Comparison of ENCODE assay signal across 20 cellular contexts in genomic region chr6:167910007-167910406, GRCh38.
DNase-seq lines count a peak whose midpoint lies in the region; ATAC-seq, FAIRE-seq and TF ChIP-seq lines count a peak whose summit lies in the region.
"Had no signal": no experiment of that assay in that cellular context is flagged by ENCODE, and none has a peak within 500 bp of the region (broad histone marks: within the 10 kb centered on the region; RNA-seq: fewer than 3 reads in every experiment).

No MANE protein-coding gene starts in this region.

- peak overlapping the region; percentile 14 for H3K4me3 ChIP-seq in LNCaP clone FGC (ENCODE audit: low read depth, low read length)
- H3K4me3 ChIP-seq: A549, GM23338 had no signal

- H3K27ac ChIP-seq in 22Rv1 (peak overlapping the region; percentile 46), VCaP (peak overlapping the region; percentile 76)
- H3K27ac ChIP-seq: A549, C4-2B had no signal

- DNase-seq in LNCaP clone FGC (ENCODE audit: low read depth) = peak; percentile 31
- no peak for DNase-seq in KBM-7
- DNase-seq in nucleus accumbens (lab: John Stamatoyannopoulos, UW) = no peak
- DNase-seq in NCI-H1694 (lab: John Stamatoyannopoulos, UW) = no peak
- DNase-seq: AML-193; Caco-2; CD4-positive, alpha-beta T cell; HCEC 1CT had no signal

- TF ChIP-seq CTCF in 22Rv1 (IDR thresholded peaks at IDR 0.05) (no peak), LNCaP clone FGC (IDR thresholded peaks at IDR 0.05; ENCODE audit: control insufficient read depth, extremely low read depth, insufficient read depth) (no peak), VCaP (conservative IDR thresholded peaks at IDR 0.05) (no peak)

- peak; percentile 95 for FAIRE-seq in islet of Langerhans (lab: Jason Lieb, UNC)
- FAIRE-seq: A549, D721Med, G401.6, GM12891, GM18507, H54 had no signal

- no peak for ATAC-seq in GM18505 (IDR thresholded peaks at IDR 0.05; ENCODE audit: unreplicated experiment)
- ATAC-seq: A549, GM23338 had no signal

- in situ Hi-C loops in KBM-7 (cut with MboI; ENCODE audit: low pct_unique_long_range_greater_than_20kb, low sequenced_read_pairs) = no loop called here

- no peak for TF ChIP-seq POLR2A in GM18505 (IDR thresholded peaks at IDR 0.05; ENCODE audit: borderline replicate concordance, extremely low read depth, insufficient read depth, insufficient read length)
